In the genomic region with DNA sequence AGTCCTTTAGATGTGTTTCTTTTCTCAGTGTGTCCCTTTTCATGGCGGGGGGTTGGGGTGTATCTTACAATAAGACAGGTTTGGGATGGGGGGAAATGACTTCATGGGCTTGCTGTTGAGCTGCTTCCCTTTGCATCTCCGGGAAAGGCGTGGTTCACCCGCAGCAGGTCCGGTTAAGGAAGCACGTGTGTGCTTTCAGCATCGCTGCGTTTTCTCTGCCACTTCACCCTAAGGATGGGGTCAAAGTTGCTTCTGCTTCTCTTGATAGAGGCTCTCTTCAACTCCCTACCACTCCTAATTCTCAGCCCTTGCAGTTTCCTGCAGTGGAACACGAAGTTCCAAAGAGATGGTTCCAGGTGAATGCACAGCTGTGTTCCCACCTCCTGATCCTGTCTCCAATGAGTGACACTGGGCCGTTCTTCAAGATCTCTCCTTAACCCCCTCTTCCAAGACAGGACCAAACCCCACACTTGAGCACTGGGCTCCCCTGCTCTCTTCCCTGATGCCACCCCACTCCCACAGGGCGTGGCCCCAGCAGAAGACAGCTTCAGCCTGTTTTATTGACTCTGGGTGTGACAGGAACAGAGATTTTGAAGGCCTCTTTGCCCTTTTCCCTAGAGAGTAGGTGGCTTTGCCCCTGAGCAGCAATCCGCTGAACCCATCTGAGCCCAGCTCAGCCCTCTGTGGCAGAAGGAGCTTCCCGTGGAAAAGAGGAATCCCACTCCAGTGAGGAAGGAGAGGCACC, we compare ENCODE assay signal across 15 cellular contexts.
DNase-seq lines count a peak whose midpoint lies in the region; ATAC-seq and TF ChIP-seq lines count a peak whose summit lies in the region.
"Had no signal": no experiment of that assay in that cellular context is flagged by ENCODE, and none has a peak within 500 bp of the region (broad histone marks: within the 10 kb centered on the region; RNA-seq: fewer than 3 reads in every experiment).

No MANE protein-coding gene starts in this region.

- no peaks in the 10 kb centered on the region for H4K20me1 ChIP-seq in OCI-LY1 (ENCODE audit: insufficient read depth, low read length)

- no peaks in the 10 kb centered on the region for H3K27me3 Mint-ChIP-seq in central memory CD8-positive, alpha-beta T cell
- no peaks in the 10 kb centered on the region for H3K27me3 Mint-ChIP-seq in WTC11 (ENCODE audit: low read depth)
- H3K27me3 Mint-ChIP-seq: activated CD4-positive, alpha-beta T cell treated with anti-CD3 and anti-CD28 coated beads, Interleukin-2, amount 10 ng/mL, durations not matched to agents 7 days and 5 days had no signal

- H3K9me3 Mint-ChIP-seq in central memory CD8-positive, alpha-beta T cell: no peaks in the 10 kb centered on the region
- H3K9me3 Mint-ChIP-seq in WTC11: peaks cover 6% of the 10 kb centered on the region
- H3K9me3 Mint-ChIP-seq: activated CD4-positive, alpha-beta T cell treated with anti-CD3 and anti-CD28 coated beads, Interleukin-2, amount 10 ng/mL, durations not matched to agents 7 days and 5 days; GM23338; T-helper 2 cell treated with Interferon-gamma antibody and Interleukin-4, amounts not matched to agents 5 μg/mL and 100 μg/mL, for 36 hours had no signal

- H3F3A ChIP-seq in OCI-LY1 (ENCODE audit: insufficient read depth, low read length): peaks cover 5% of the 10 kb centered on the region

- TF ChIP-seq POLR2A in stomach (IDR thresholded peaks at IDR 0.05): no peak

- peak overlapping the region; percentile 10 for H3K4me3 ChIP-seq in OCI-LY1 (ENCODE audit: low read depth, low read length, poor library complexity, severe bottlenecking)
- H3K4me3 ChIP-seq in stomach: no peak overlapping the region
- H3K4me3 ChIP-seq: cardiac muscle cell, GM23338 had no signal

- peaks cover 2% of the 10 kb centered on the region for H3K36me3 Mint-ChIP-seq in central memory CD8-positive, alpha-beta T cell (ENCODE audit: insufficient read depth)
- no peaks in the 10 kb centered on the region for H3K36me3 Mint-ChIP-seq in WTC11

- intact Hi-C loops in stomach (cut with DNase I; ENCODE audit: low total_unique reads): no loop called here

- no peak for ATAC-seq in central memory CD8-positive, alpha-beta T cell (replicated peaks; ENCODE audit: extremely low read depth, poor library complexity, severe bottlenecking)
- peak; percentile 31 for ATAC-seq in left lobe of liver
- no peak for ATAC-seq in WTC11

- TF ChIP-seq EP300 in stomach (IDR thresholded peaks at IDR 0.05): peak; percentile 35

- H3K9me3 ChIP-seq in OCI-LY1 (ENCODE audit: low read length) (no peaks in the 10 kb centered on the region), stomach (no peaks in the 10 kb centered on the region)

- peak overlapping the region; percentile 41; the same call in 1 of the 2 replicates for H3K4me2 ChIP-seq in OCI-LY1 (ENCODE audit: low read length)
- H3K4me2 ChIP-seq: GM23338 had no signal

- CTCF ChIA-PET in WTC11 (lab: Charles Lee): interaction anchor here (1.5 to 2.1 kb wide), 4 partner anchors 34 to 207 kb away, joined by 4 to 31 read pairs (median 8); no protein-coding TSS in a partner anchor

- H3K36me3 ChIP-seq in OCI-LY1 (ENCODE audit: insufficient read depth, low read length) (peaks cover 23% of the 10 kb centered on the region; the same call in 1 of the 2 replicates), stomach (no peaks in the 10 kb centered on the region)
- H3K36me3 ChIP-seq: cardiac muscle cell had no signal

- H3K9me2 ChIP-seq in OCI-LY1 (ENCODE audit: low read depth, low read length): no peaks in the 10 kb centered on the region

- POLR2A ChIA-PET in WTC11 (lab: Charles Lee): no interaction called here

- H2AFZ ChIP-seq in OCI-LY1 (ENCODE audit: low read length): no peak overlapping the region
- H2AFZ ChIP-seq: GM23338 had no signal

- peak overlapping the region; percentile 72 for H3K27ac Mint-ChIP-seq in central memory CD8-positive, alpha-beta T cell (ENCODE audit: low read depth)
- H3K27ac Mint-ChIP-seq in WTC11: no peak overlapping the region
- H3K27ac Mint-ChIP-seq: activated CD4-positive, alpha-beta T cell treated with anti-CD3 and anti-CD28 coated beads, Interleukin-2, amount 10 ng/mL, durations not matched to agents 7 days and 5 days; GM23338; T-helper 2 cell treated with Interferon-gamma antibody and Interleukin-4, amounts not matched to agents 5 μg/mL and 100 μg/mL, for 36 hours had no signal

- H3K4me1 ChIP-seq in OCI-LY1 (ENCODE audit: insufficient read depth, low read length, severe bottlenecking) (peaks cover 100% of the 10 kb centered on the region), stomach (peaks cover 0 to 16% (median 12%) of the 10 kb centered on the region in 4 donors)

- H3K27ac ChIP-seq in OCI-LY1 (ENCODE audit: low read depth, low read length, poor library complexity, severe bottlenecking): peak overlapping the region; percentile 59
- H3K27ac ChIP-seq in stomach: peak overlapping the region; percentile 16 to 76 (median 60)
- H3K27ac ChIP-seq: cardiac muscle cell had no signal

- TF ChIP-seq CTCF in OCI-LY1 (IDR thresholded peaks at IDR 0.05; ENCODE audit: low read length): no peak
- TF ChIP-seq CTCF in stomach (IDR thresholded peaks at IDR 0.05): no peak
- no peak for TF ChIP-seq CTCF in WTC11 (IDR thresholded peaks at IDR 0.05)

- H3K27me3 ChIP-seq in OCI-LY1 (ENCODE audit: insufficient read depth, low read length) (no peaks in the 10 kb centered on the region), stomach (no peaks in the 10 kb centered on the region)
- H3K27me3 ChIP-seq: cardiac muscle cell had no signal

- H3K4me3 Mint-ChIP-seq in central memory CD8-positive, alpha-beta T cell: no peak overlapping the region
- H3K4me3 Mint-ChIP-seq in WTC11: no peak overlapping the region
- H3K4me3 Mint-ChIP-seq: activated CD4-positive, alpha-beta T cell treated with anti-CD3 and anti-CD28 coated beads, Interleukin-2, amount 10 ng/mL, durations not matched to agents 7 days and 5 days; GM23338; T-helper 2 cell treated with Interferon-gamma antibody and Interleukin-4, amounts not matched to agents 5 μg/mL and 100 μg/mL, for 36 hours had no signal

- WGBS in stomach, 5 donors: 69 to 83% (median 76%) methylated on average over 13 of the region's 13 CpGs

- peaks cover 5% of the 10 kb centered on the region for H3K4me1 Mint-ChIP-seq in central memory CD8-positive, alpha-beta T cell
- H3K4me1 Mint-ChIP-seq in WTC11: 0 out of 2 replicates have a peak, but pooled peaks cover 3% of the 10 kb centered on the region

- H3K9ac ChIP-seq in OCI-LY1 (ENCODE audit: low read length): no peak overlapping the region

- H3K79me2 ChIP-seq in OCI-LY1 (ENCODE audit: insufficient read depth, low read length): peaks cover 26% of the 10 kb centered on the region

- DNase-seq in central memory CD8-positive, alpha-beta T cell (ENCODE audit: low spot score in 2 of 2): no peak
- DNase-seq in left lobe of liver (ENCODE audit: low spot score) (no peak), stomach (no peak), WTC11 (ENCODE audit: low spot score) (no peak), SKM-1 (lab: John Stamatoyannopoulos, UW; ENCODE audit: unreplicated experiment) (no peak), hypothalamus (lab: John Stamatoyannopoulos, UW) (no peak)
- DNase-seq in stimulated activated CD4-positive, alpha-beta T cell treated with anti-CD3 and anti-CD28 coated beads, Interleukin-2, amount 100 ng/mL, for 48 hours: no peak
- DNase-seq: activated CD4-positive, alpha-beta T cell treated with anti-CD3 and anti-CD28 coated beads, Interleukin-2, amount 10 ng/mL, durations not matched to agents 7 days and 5 days; activated naive CD4-positive, alpha-beta T cell treated with anti-CD3 and anti-CD28 coated beads, Interleukin-2, amount 50 U/mL, for 16 hours; activated T-cell treated with anti-CD3 and anti-CD28 coated beads for 4 hours; NCI-H2081 had no signal

TF ChIP-seq in WTC11, 78 proteins besides CTCF, POLR2A, EP300 and RAD21:
- TF ChIP-seq, protein P1, sequence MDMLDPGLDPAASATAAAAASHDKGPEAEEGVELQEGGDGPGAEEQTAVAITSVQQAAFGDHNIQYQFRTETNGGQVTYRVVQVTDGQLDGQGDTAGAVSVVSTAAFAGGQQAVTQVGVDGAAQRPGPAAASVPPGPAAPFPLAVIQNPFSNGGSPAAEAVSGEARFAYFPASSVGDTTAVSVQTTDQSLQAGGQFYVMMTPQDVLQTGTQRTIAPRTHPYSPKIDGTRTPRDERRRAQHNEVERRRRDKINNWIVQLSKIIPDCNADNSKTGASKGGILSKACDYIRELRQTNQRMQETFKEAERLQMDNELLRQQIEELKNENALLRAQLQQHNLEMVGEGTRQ (CRISPR knock-in tag; IDR thresholded peaks at IDR 0.05): no peak
- TF ChIP-seq FOXP4 (CRISPR knock-in tag; IDR thresholded peaks at IDR 0.05) (no peak), SMAD3 (CRISPR knock-in tag; IDR thresholded peaks at IDR 0.05; ENCODE audit: borderline replicate concordance) (no peak), ETV6 (CRISPR knock-in tag; IDR thresholded peaks at IDR 0.05) (no peak), NR2C2 (CRISPR knock-in tag; IDR thresholded peaks at IDR 0.05) (no peak)
- TF ChIP-seq, protein P2, sequence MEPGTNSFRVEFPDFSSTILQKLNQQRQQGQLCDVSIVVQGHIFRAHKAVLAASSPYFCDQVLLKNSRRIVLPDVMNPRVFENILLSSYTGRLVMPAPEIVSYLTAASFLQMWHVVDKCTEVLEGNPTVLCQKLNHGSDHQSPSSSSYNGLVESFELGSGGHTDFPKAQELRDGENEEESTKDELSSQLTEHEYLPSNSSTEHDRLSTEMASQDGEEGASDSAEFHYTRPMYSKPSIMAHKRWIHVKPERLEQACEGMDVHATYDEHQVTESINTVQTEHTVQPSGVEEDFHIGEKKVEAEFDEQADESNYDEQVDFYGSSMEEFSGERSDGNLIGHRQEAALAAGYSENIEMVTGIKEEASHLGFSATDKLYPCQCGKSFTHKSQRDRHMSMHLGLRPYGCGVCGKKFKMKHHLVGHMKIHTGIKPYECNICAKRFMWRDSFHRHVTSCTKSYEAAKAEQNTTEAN (CRISPR knock-in tag; IDR thresholded peaks at IDR 0.05): no peak
